ENCODE assay signal across 1 cellular context in the genomic region with DNA sequence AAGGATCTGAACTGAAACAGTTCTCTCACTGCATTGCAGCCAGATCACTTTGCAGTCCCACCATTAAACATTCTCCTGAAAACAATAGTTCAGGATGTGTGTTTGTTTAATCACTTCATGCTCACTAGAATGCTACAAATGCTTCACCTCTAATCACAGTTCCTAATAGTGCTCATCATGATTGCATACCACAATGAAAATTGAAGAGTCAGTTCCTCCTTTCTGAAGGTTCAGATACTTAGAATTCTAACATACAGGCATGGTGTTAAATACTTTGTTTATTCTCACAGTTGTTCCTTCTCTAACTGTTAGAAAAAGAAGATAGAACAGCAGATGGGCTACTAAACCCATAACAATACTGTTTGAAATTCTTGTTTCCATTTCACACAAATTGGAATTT.
TF ChIP-seq lines count a peak whose summit lies in the region.

No MANE protein-coding gene starts in this region.

TF ChIP-seq in GM23338, 12 proteins besides CTCF, POLR2A, EP300 and RAD21 (continued from another document):
- TF ChIP-seq, protein P1, sequence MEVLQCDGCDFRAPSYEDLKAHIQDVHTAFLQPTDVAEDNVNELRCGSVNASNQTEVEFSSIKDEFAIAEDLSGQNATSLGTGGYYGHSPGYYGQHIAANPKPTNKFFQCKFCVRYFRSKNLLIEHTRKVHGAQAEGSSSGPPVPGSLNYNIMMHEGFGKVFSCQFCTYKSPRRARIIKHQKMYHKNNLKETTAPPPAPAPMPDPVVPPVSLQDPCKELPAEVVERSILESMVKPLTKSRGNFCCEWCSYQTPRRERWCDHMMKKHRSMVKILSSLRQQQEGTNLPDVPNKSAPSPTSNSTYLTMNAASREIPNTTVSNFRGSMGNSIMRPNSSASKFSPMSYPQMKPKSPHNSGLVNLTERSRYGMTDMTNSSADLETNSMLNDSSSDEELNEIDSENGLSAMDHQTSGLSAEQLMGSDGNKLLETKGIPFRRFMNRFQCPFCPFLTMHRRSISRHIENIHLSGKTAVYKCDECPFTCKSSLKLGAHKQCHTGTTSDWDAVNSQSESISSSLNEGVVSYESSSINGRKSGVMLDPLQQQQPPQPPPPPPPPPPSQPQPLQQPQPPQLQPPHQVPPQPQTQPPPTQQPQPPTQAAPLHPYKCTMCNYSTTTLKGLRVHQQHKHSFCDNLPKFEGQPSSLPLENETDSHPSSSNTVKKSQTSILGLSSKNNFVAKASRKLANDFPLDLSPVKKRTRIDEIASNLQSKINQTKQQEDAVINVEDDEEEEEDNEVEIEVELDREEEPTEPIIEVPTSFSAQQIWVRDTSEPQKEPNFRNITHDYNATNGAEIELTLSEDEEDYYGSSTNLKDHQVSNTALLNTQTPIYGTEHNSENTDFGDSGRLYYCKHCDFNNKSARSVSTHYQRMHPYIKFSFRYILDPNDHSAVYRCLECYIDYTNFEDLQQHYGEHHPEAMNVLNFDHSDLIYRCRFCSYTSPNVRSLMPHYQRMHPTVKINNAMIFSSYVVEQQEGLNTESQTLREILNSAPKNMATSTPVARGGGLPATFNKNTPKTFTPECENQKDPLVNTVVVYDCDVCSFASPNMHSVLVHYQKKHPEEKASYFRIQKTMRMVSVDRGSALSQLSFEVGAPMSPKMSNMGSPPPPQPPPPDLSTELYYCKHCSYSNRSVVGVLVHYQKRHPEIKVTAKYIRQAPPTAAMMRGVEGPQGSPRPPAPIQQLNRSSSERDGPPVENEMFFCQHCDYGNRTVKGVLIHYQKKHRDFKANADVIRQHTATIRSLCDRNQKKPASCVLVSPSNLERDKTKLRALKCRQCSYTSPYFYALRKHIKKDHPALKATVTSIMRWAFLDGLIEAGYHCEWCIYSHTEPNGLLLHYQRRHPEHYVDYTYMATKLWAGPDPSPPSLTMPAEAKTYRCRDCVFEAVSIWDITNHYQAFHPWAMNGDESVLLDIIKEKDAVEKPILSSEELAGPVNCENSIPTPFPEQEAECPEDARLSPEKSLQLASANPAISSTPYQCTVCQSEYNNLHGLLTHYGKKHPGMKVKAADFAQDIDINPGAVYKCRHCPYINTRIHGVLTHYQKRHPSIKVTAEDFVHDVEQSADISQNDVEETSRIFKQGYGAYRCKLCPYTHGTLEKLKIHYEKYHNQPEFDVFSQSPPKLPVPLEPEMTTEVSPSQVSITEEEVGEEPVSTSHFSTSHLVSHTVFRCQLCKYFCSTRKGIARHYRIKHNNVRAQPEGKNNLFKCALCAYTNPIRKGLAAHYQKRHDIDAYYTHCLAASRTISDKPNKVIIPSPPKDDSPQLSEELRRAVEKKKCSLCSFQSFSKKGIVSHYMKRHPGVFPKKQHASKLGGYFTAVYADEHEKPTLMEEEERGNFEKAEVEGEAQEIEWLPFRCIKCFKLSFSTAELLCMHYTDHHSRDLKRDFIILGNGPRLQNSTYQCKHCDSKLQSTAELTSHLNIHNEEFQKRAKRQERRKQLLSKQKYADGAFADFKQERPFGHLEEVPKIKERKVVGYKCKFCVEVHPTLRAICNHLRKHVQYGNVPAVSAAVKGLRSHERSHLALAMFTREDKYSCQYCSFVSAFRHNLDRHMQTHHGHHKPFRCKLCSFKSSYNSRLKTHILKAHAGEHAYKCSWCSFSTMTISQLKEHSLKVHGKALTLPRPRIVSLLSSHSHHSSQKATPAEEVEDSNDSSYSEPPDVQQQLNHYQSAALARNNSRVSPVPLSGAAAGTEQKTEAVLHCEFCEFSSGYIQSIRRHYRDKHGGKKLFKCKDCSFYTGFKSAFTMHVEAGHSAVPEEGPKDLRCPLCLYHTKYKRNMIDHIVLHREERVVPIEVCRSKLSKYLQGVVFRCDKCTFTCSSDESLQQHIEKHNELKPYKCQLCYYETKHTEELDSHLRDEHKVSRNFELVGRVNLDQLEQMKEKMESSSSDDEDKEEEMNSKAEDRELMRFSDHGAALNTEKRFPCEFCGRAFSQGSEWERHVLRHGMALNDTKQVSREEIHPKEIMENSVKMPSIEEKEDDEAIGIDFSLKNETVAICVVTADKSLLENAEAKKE (CRISPR knock-in tag; IDR thresholded peaks at IDR 0.05) = no peak
- TF ChIP-seq ZNF331 (CRISPR knock-in tag; IDR thresholded peaks at IDR 0.05; ENCODE audit: low read depth) (no peak), EZH2 (IDR thresholded peaks at IDR 0.05; ENCODE audit: low read depth, unreplicated experiment) (no peak)
